Comparison of ENCODE assay signal across 2 cellular contexts in genomic region chr7:128206747-128207500, GRCh38.
TF ChIP-seq lines count a peak whose summit lies in the region.

No MANE protein-coding gene starts in this region.

TF ChIP-seq in HEK293, 187 proteins besides CTCF, POLR2A, EP300 and RAD21:
- TF ChIP-seq, protein P1, sequence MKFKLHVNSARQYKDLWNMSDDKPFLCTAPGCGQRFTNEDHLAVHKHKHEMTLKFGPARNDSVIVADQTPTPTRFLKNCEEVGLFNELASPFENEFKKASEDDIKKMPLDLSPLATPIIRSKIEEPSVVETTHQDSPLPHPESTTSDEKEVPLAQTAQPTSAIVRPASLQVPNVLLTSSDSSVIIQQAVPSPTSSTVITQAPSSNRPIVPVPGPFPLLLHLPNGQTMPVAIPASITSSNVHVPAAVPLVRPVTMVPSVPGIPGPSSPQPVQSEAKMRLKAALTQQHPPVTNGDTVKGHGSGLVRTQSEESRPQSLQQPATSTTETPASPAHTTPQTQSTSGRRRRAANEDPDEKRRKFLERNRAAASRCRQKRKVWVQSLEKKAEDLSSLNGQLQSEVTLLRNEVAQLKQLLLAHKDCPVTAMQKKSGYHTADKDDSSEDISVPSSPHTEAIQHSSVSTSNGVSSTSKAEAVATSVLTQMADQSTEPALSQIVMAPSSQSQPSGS (tag by site-specific recombination; IDR thresholded peaks at IDR 0.05; ENCODE audit: low read depth), result no peak
- peak; percentile 90 for TF ChIP-seq ZIC2 (tag by site-specific recombination; IDR thresholded peaks at IDR 0.05)
TF ChIP-seq in HEK293: peak in this region for 1.

TF ChIP-seq in H1, 55 proteins besides CTCF, POLR2A, EP300 and RAD21 (continued from another document):
- TF ChIP-seq CHD7 (IDR thresholded peaks at IDR 0.05; ENCODE audit: insufficient replicate concordance, low read length) (no peak), RBBP5 (IDR thresholded peaks at IDR 0.05; ENCODE audit: borderline replicate concordance, low read depth, low read length) (no peak), E2F6 (IDR thresholded peaks at IDR 0.05) (no peak)
TF ChIP-seq in H1: peak in this region for 0.
